ENCODE assay signal across 13 cellular contexts in the genomic region with DNA sequence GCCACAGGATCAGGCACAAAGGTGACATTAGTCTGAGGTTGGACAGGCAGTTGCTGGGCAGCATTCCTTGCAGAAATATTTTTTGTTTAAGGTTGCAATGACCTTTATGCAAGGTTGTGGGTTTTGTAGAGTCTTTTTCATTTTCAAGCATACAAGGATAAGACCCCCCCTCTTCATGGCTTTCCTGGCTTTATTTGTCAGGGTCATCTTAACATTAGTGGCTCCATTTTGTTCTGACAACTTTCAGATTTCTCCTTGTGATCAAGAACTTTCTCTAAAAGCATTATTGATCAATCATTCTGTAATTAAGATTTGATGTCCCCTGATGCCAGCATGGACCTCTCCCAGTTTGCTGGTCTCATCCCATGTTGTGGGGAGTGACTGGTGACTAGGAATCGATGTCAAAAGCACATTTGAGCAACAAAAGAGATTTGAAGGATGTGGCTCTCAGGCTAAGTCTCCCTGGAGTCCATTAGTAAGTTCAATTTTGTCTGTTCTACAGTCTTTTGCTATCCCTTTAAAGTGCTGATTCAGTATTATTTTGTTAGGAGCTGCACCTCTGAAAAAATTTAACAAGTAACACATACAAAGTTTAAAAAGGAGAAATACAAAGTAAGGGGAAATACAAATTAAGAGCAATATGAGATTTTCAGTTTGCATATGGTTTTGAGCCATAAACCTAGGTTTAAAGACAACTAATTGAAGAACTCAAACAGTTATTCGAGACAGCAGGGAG. TPM values are rescaled to one million over a fixed set of nuclear protein-coding genes. Genes with fewer than 3 reads are reported as not detected.
DNase-seq lines count a peak whose midpoint lies in the region; ATAC-seq and TF ChIP-seq lines count a peak whose summit lies in the region.
"Had no signal": no experiment of that assay in that cellular context is flagged by ENCODE, and none has a peak within 500 bp of the region (broad histone marks: within the 10 kb centered on the region; RNA-seq: fewer than 3 reads in every experiment).

No MANE protein-coding gene starts in this region.

- no peak overlapping the region for H2AFZ ChIP-seq in PC-9

- peaks cover 32% of the 10 kb centered on the region for H3K4me1 ChIP-seq in PC-9 (replicated peaks; ENCODE audit: insufficient read depth)

- H3K27me3 ChIP-seq in PC-9 (ENCODE audit: insufficient read depth, low read depth): no peaks in the 10 kb centered on the region
- H3K27me3 ChIP-seq: dorsolateral prefrontal cortex, MG63, testis had no signal

- H3F3A ChIP-seq in PC-9 (ENCODE audit: insufficient read depth, low read depth): peaks cover 3% of the 10 kb centered on the region; the same call in 1 of the 2 replicates

- no peaks in the 10 kb centered on the region for H4K20me1 ChIP-seq in PC-9 (ENCODE audit: insufficient read depth)

- peak overlapping the region; percentile 48 for H3K4me2 ChIP-seq in PC-9

- H3K4me3 Mint-ChIP-seq in activated CD4-positive, alpha-beta T cell treated with anti-CD3 and anti-CD28 coated beads, Interleukin-2, amount 10 ng/mL, durations not matched to agents 7 days and 5 days: peak overlapping the region; percentile 94
- peak overlapping the region; percentile 74 for H3K4me3 Mint-ChIP-seq in endothelial cell (ENCODE audit: unreplicated experiment)

- ATAC-seq in HG03354 (IDR thresholded peaks at IDR 0.05; ENCODE audit: poor library complexity, severe bottlenecking, unreplicated experiment) (no peak), HG03469 (IDR thresholded peaks at IDR 0.05; ENCODE audit: unreplicated experiment) (no peak)

- H3K79me2 ChIP-seq in PC-9 (ENCODE audit: low read depth): peaks cover 23% of the 10 kb centered on the region

- no peaks in the 10 kb centered on the region for H3K9me3 Mint-ChIP-seq in activated CD4-positive, alpha-beta T cell treated with anti-CD3 and anti-CD28 coated beads, Interleukin-2, amount 10 ng/mL, durations not matched to agents 7 days and 5 days
- no peaks in the 10 kb centered on the region for H3K9me3 Mint-ChIP-seq in endothelial cell (ENCODE audit: unreplicated experiment)

- BruUV-seq in PC-9 (replicated peaks; lab: Mats Ljungman, UMichigan): no TSS peak

- H3K9me2 ChIP-seq in PC-9 (ENCODE audit: insufficient read depth): no peaks in the 10 kb centered on the region

- H3K27ac ChIP-seq in PC-9: no peak overlapping the region
- peak overlapping the region in 18 of 21 experiments; percentile 11 to 97 (median 82) for H3K27ac ChIP-seq in skin epidermis

- TF ChIP-seq CTCF in PC-9 (conservative IDR thresholded peaks at IDR 0.05) (no peak), endothelial cell (IDR thresholded peaks at IDR 0.05; ENCODE audit: unreplicated experiment) (no peak)

- H3K9me3 ChIP-seq in PC-9 (ENCODE audit: insufficient read depth, low read depth): no peaks in the 10 kb centered on the region
- H3K9me3 ChIP-seq: MG63, testis had no signal

- H3K36me3 Mint-ChIP-seq in activated CD4-positive, alpha-beta T cell treated with anti-CD3 and anti-CD28 coated beads, Interleukin-2, amount 10 ng/mL, durations not matched to agents 7 days and 5 days (ENCODE audit: low read depth): peaks cover 63% of the 10 kb centered on the region
- H3K36me3 Mint-ChIP-seq in endothelial cell (ENCODE audit: low read depth, unreplicated experiment): peaks cover 27% of the 10 kb centered on the region

- H3K27me3 Mint-ChIP-seq in activated CD4-positive, alpha-beta T cell treated with anti-CD3 and anti-CD28 coated beads, Interleukin-2, amount 10 ng/mL, durations not matched to agents 7 days and 5 days: no peaks in the 10 kb centered on the region
- peaks cover 4% of the 10 kb centered on the region for H3K27me3 Mint-ChIP-seq in endothelial cell (ENCODE audit: unreplicated experiment)

- no peak overlapping the region for H3K4me3 ChIP-seq in PC-9
- no peak overlapping the region for H3K4me3 ChIP-seq in skin epidermis
- H3K4me3 ChIP-seq: MG63 had no signal

- POLR2A ChIA-PET in activated CD4-positive, alpha-beta T cell treated with anti-CD3 and anti-CD28 coated beads, Interleukin-2, amount 10 ng/mL, durations not matched to agents 7 days and 5 days (lab: Charles Lee): interaction anchor here (0.5 to 1.3 kb wide), 4 partner anchors 7 to 198 kb away, joined by 3 to 7 read pairs (median 4); a partner anchor contains a TSS
- POLR2A ChIA-PET in PC-9 (lab: Charles Lee; ENCODE audit: unreplicated experiment): no interaction called here

- intact Hi-C loops in PC-9 (cut with micrococcal nuclease; ENCODE audit: unreplicated experiment): no loop called here

- DNase-seq in activated CD4-positive, alpha-beta T cell treated with anti-CD3 and anti-CD28 coated beads, Interleukin-2, amount 10 ng/mL, durations not matched to agents 7 days and 5 days: no peak
- DNase-seq in activated CD4-positive, alpha-beta T cell treated with anti-CD3 and anti-CD28 coated beads, Interleukin-2, amount 50 U/mL, for 48 hours: no peak
- DNase-seq in PC-9: no peak
- DNase-seq in endothelial cell (ENCODE audit: low spot score): no peak
- no peak for DNase-seq in NCI-H510A treated with DMSO at 0.1 percent for 48 hours (lab: John Stamatoyannopoulos, UW)
- DNase-seq: ACHN; activated CD4-positive, CD25-positive, alpha-beta regulatory T cell; MG63 had no signal

- CTCF ChIA-PET in activated CD4-positive, alpha-beta T cell treated with anti-CD3 and anti-CD28 coated beads, Interleukin-2, amount 10 ng/mL, durations not matched to agents 7 days and 5 days (lab: Charles Lee): interaction anchor here (1.5 kb wide), 1 partner anchor 10 kb away, joined by 10 read pairs; no protein-coding TSS in a partner anchor
- CTCF ChIA-PET in PC-9 (lab: Charles Lee): no interaction called here

- H3K4me1 Mint-ChIP-seq in activated CD4-positive, alpha-beta T cell treated with anti-CD3 and anti-CD28 coated beads, Interleukin-2, amount 10 ng/mL, durations not matched to agents 7 days and 5 days: peaks cover 75% of the 10 kb centered on the region
- peaks cover 69% of the 10 kb centered on the region for H3K4me1 Mint-ChIP-seq in endothelial cell (ENCODE audit: unreplicated experiment)

- H3K36me3 ChIP-seq in PC-9 (ENCODE audit: low read depth): 0 out of 2 replicates have a peak, but pooled peaks cover 5% of the 10 kb centered on the region

- peak overlapping the region; percentile 100 for H3K27ac Mint-ChIP-seq in activated CD4-positive, alpha-beta T cell treated with anti-CD3 and anti-CD28 coated beads, Interleukin-2, amount 10 ng/mL, durations not matched to agents 7 days and 5 days
- H3K27ac Mint-ChIP-seq in endothelial cell (ENCODE audit: unreplicated experiment): peak overlapping the region; percentile 98

RNA-seq across cellular contexts. Expression of a gene that starts 5.3 kb away (rescaled TPM):
- total RNA-seq in activated CD4-positive, alpha-beta T cell treated with anti-CD3 and anti-CD28 coated beads, Interleukin-2, amount 10 ng/mL, durations not matched to agents 7 days and 5 days: 100 to 1,000 TPM; 174 to 189 TPM
- total RNA-seq in PC-9 (2021) (17.7 and 25.6 TPM in 2 replicates), endothelial cell (ENCODE audit: unreplicated experiment) (210 TPM)

RNA-seq across cellular contexts. Expression of a gene that starts 19.4 kb away (rescaled TPM):
- not detected for total RNA-seq in activated CD4-positive, alpha-beta T cell treated with anti-CD3 and anti-CD28 coated beads, Interleukin-2, amount 10 ng/mL, durations not matched to agents 7 days and 5 days
- total RNA-seq in PC-9 (2021) (14.8 and 15.5 TPM in 2 replicates), endothelial cell (ENCODE audit: unreplicated experiment) (12.2 TPM)

Comparison
In these comparisons a context has a peak if more than half of its experiments do, and no peak if none do; other contexts are left out.
1. RNA of a gene that starts 19.4 kb away (total RNA-seq): 14.8 to 15.5 TPM in PC-9 and 12.2 TPM in endothelial cell (single experiment); not detected in activated CD4-positive, alpha-beta T cell treated with anti-CD3 and anti-CD28 coated beads, Interleukin-2, amount 10 ng/mL, durations not matched to agents 7 days and 5 days; every median in the first group is over 10 times any median in the second.